Comparison of ENCODE assay signal across 8 cellular contexts in the genomic region with DNA sequence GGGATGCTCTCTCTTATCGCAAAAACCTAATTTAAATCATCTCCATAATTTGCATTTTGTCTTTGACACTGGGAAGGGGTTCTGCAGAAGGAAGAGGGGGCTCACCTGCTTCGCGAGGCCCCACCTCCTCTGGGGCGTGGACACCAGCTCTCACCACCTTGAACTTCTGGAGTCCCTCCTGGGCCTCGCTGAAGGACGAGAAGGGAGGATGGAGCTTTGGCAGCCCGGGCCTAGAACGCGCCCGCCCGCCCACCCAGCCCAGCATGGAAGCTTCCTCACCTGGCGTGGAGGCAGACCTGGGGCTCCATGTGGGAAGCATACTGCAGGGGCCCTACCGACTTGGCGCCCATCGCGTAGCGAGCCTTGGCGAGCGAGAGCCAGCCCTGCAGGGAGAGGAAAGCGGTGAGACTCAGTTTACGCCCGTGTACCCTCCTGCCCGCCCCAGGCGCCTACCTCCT.
DNase-seq lines count a peak whose midpoint lies in the region; ATAC-seq lines count a peak whose summit lies in the region.

No MANE protein-coding gene starts in this region.

- peak; percentile 4 for ATAC-seq in HG03571 (IDR thresholded peaks at IDR 0.05; ENCODE audit: unreplicated experiment)
- no peak for ATAC-seq in stimulated activated effector memory CD8-positive, alpha-beta T cell treated with anti-CD3 and anti-CD28 coated beads, Interleukin-12 subunit alpha, Interleukin-12 subunit beta, amount 100 ng/mL, for 72 hours

- H3K27me3 Mint-ChIP-seq in activated T-cell treated with anti-CD3 and anti-CD28 coated beads, Interleukin-2, amount 50 U/mL, for 24 hours: no peaks in the 10 kb centered on the region

- peak overlapping the region; percentile 92 for H3K4me3 ChIP-seq in iPS-11a (ENCODE audit: low read depth, low read length)

- H3K9me3 Mint-ChIP-seq in activated T-cell treated with anti-CD3 and anti-CD28 coated beads, Interleukin-2, amount 50 U/mL, for 24 hours: no peaks in the 10 kb centered on the region
- no peaks in the 10 kb centered on the region for H3K9me3 Mint-ChIP-seq in stimulated activated effector memory CD8-positive, alpha-beta T cell treated with anti-CD3 and anti-CD28 coated beads, Interleukin-12 subunit alpha, Interleukin-12 subunit beta, amount 100 ng/mL, for 72 hours

- peak overlapping the region; percentile 99 for H3K27ac Mint-ChIP-seq in activated T-cell treated with anti-CD3 and anti-CD28 coated beads, Interleukin-2, amount 50 U/mL, for 24 hours
- peak overlapping the region; percentile 98 for H3K27ac Mint-ChIP-seq in stimulated activated effector memory CD8-positive, alpha-beta T cell treated with anti-CD3 and anti-CD28 coated beads, Interleukin-12 subunit alpha, Interleukin-12 subunit beta, amount 100 ng/mL, for 72 hours

- DNase-seq in activated T-cell treated with anti-CD3 and anti-CD28 coated beads, Interleukin-2, amount 50 U/mL, for 24 hours: no peak
- DNase-seq in activated T-cell treated with anti-CD3 and anti-CD28 coated beads, Interleukin-2, amount 50 U/mL, for 1 hour: no peak
- peak; percentile 18 for DNase-seq in activated effector memory CD4-positive, alpha-beta T cell treated with Interleukin-2 at 50 U/mL for 16 hours
- DNase-seq in stimulated activated effector memory CD8-positive, alpha-beta T cell treated with anti-CD3 and anti-CD28 coated beads, Interleukin-12 subunit alpha, Interleukin-12 subunit beta, amount 100 ng/mL, for 72 hours (ENCODE audit: low spot score in 2 of 2): no peak
- DNase-seq in HCEC 1CT (no peak), OCI-M2 (lab: John Stamatoyannopoulos, UW; ENCODE audit: unreplicated experiment) (no peak)

- H3K4me1 Mint-ChIP-seq in activated T-cell treated with anti-CD3 and anti-CD28 coated beads, Interleukin-2, amount 50 U/mL, for 24 hours (ENCODE audit: low read depth): peaks cover 43% of the 10 kb centered on the region
- peaks cover 51% of the 10 kb centered on the region for H3K4me1 Mint-ChIP-seq in stimulated activated effector memory CD8-positive, alpha-beta T cell treated with anti-CD3 and anti-CD28 coated beads, Interleukin-12 subunit alpha, Interleukin-12 subunit beta, amount 100 ng/mL, for 72 hours

- H3K4me3 Mint-ChIP-seq in activated T-cell treated with anti-CD3 and anti-CD28 coated beads, Interleukin-2, amount 50 U/mL, for 24 hours: peak overlapping the region; percentile 100
- peak overlapping the region; percentile 100 for H3K4me3 Mint-ChIP-seq in stimulated activated effector memory CD8-positive, alpha-beta T cell treated with anti-CD3 and anti-CD28 coated beads, Interleukin-12 subunit alpha, Interleukin-12 subunit beta, amount 100 ng/mL, for 72 hours

- peaks cover 86% of the 10 kb centered on the region for H3K36me3 Mint-ChIP-seq in activated T-cell treated with anti-CD3 and anti-CD28 coated beads, Interleukin-2, amount 50 U/mL, for 24 hours (ENCODE audit: low read depth)
- peaks cover 88% of the 10 kb centered on the region for H3K36me3 Mint-ChIP-seq in stimulated activated effector memory CD8-positive, alpha-beta T cell treated with anti-CD3 and anti-CD28 coated beads, Interleukin-12 subunit alpha, Interleukin-12 subunit beta, amount 100 ng/mL, for 72 hours
